ENCODE assay signal across 1 cellular context in genomic region chr21:21084179-21084578, GRCh38.
TF ChIP-seq lines count a peak whose summit lies in the region.

No MANE protein-coding gene starts in this region.

TF ChIP-seq in IMR-90, 13 proteins besides CTCF, POLR2A, EP300 and RAD21:
- TF ChIP-seq FOS (IDR thresholded peaks at IDR 0.05; ENCODE audit: low read depth, low read length) (no peak), RCOR1 (IDR thresholded peaks at IDR 0.05; ENCODE audit: insufficient replicate concordance, low read length) (no peak), NFE2L2 (IDR thresholded peaks at IDR 0.05; ENCODE audit: low read depth, low read length) (no peak), RFX5 (IDR thresholded peaks at IDR 0.05; ENCODE audit: low read depth, low read length) (no peak), MAZ (IDR thresholded peaks at IDR 0.05; ENCODE audit: borderline replicate concordance, low read depth, low read length) (no peak), CEBPB (IDR thresholded peaks at IDR 0.05; ENCODE audit: low read depth, low read length) (no peak), ELK1 (IDR thresholded peaks at IDR 0.05; ENCODE audit: borderline replicate concordance, low read depth, low read length) (no peak), BHLHE40 (IDR thresholded peaks at IDR 0.05; ENCODE audit: low read depth, low read length) (no peak), SMC3 (IDR thresholded peaks at IDR 0.05; ENCODE audit: low read depth, low read length) (no peak), MAFK (IDR thresholded peaks at IDR 0.05; ENCODE audit: low read depth, low read length) (no peak), CHD1 (IDR thresholded peaks at IDR 0.05; ENCODE audit: low read depth, low read length) (no peak), MXI1 (IDR thresholded peaks at IDR 0.05; ENCODE audit: borderline replicate concordance, low read depth, low read length) (no peak)
- TF ChIP-seq, protein P1, sequence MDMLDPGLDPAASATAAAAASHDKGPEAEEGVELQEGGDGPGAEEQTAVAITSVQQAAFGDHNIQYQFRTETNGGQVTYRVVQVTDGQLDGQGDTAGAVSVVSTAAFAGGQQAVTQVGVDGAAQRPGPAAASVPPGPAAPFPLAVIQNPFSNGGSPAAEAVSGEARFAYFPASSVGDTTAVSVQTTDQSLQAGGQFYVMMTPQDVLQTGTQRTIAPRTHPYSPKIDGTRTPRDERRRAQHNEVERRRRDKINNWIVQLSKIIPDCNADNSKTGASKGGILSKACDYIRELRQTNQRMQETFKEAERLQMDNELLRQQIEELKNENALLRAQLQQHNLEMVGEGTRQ (IDR thresholded peaks at IDR 0.05; ENCODE audit: low read depth, low read length), result no peak
